8 cellular contexts compared by ENCODE assay signal in the genomic region with DNA sequence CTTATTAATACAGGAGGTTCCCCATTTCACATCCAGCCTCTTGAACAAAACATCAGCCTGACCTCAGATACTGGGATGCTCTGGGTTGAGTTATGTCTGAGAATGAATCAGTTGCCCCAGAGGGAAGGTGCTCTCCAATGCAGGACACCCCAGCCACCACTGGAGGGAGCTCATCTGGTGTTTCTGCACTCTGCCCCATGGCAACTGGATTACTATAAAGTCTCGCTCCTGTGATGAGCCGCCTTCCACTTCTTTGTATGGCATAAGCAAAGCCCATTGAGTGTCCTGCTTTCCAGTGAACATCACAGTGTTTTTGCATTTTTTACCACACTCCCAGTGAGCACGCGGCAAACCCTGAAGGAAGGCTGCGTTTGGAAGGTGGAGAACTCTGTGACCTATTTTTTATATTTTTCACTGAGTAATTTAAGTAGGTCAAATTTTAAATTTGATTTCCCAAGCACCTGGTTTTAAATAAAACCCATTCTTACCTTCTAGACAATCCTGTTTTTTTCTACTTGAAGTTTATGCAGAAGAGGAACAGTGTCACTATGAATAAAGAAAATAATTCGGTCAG.
DNase-seq lines count a peak whose midpoint lies in the region; ATAC-seq and TF ChIP-seq lines count a peak whose summit lies in the region.

No MANE protein-coding gene starts in this region.

- TF ChIP-seq POLR2A in HCT116 (IDR thresholded peaks at IDR 0.05; ENCODE audit: borderline replicate concordance, extremely low read depth, insufficient read depth, insufficient read length) (no peak), vagina (IDR thresholded peaks at IDR 0.05) (no peak)

- no peaks in the 10 kb centered on the region for H3K9me3 ChIP-seq in HCT116 (ENCODE audit: control insufficient read depth in 1 of 2, insufficient read depth in 1 of 2, low read depth in 1 of 2, low read length in 2 of 2)
- H3K9me3 ChIP-seq in vagina = no peaks in the 10 kb centered on the region

- POLR2A ChIA-PET in HCT116 (lab: Charles Lee) = no interaction called here

- DNase-seq in A172 (ENCODE audit: low spot score) (peak; percentile 70), HCT116 (ENCODE audit: low read depth, low spot score) (peak; percentile 55), SKM-1 treated with dmso at 0.1 percent for 144 hours (lab: John Stamatoyannopoulos, UW; ENCODE audit: unreplicated experiment) (peak; percentile 65), cardiac fibroblast (ENCODE audit: low read depth in 2 of 2) (peak; percentile 14 to 43), mesendoderm (peak; percentile 84), vagina (ENCODE audit: extremely low spot score in 2 of 2) (no peak)

- H3K4me3 ChIP-seq in HCT116 (replicated peaks in 1 of 2; ENCODE audit: low read depth in 1 of 2, low read length in 2 of 2) (no peak overlapping the region), cardiac fibroblast (replicated peaks in 1 of 2; ENCODE audit: low read depth in 2 of 2, low read length in 2 of 2) (no peak overlapping the region), mesendoderm (ENCODE audit: low read length) (no peak overlapping the region), vagina (no peak overlapping the region)

- no peak overlapping the region for H4K8ac ChIP-seq in mesendoderm (ENCODE audit: low read depth, low read length)

- no peaks in the 10 kb centered on the region for H4K20me1 ChIP-seq in HCT116 (ENCODE audit: insufficient read depth)

- H3K4me2 ChIP-seq in HCT116 (ENCODE audit: low read length) (no peak overlapping the region), mesendoderm (ENCODE audit: low read length) (no peak overlapping the region)

- H3K9me2 ChIP-seq in HCT116 (ENCODE audit: insufficient read depth) = no peaks in the 10 kb centered on the region

- no peak overlapping the region for H2AK5ac ChIP-seq in mesendoderm (ENCODE audit: low read length)

- WGBS in mesendoderm (ENCODE audit: extremely low coverage, insufficient coverage, low lambda C conversion rate) = no CpG with 5 or more reads among the region's 6 CpGs

- H2BK5ac ChIP-seq in mesendoderm (ENCODE audit: low read length) = no peak overlapping the region

- no peaks in the 10 kb centered on the region for H3K36me3 ChIP-seq in HCT116 (ENCODE audit: control insufficient read depth in 1 of 2, insufficient read depth in 2 of 2, low read length in 2 of 2)
- H3K36me3 ChIP-seq in mesendoderm (ENCODE audit: control insufficient read depth, insufficient read depth, low read length) = no peaks in the 10 kb centered on the region
- no peaks in the 10 kb centered on the region for H3K36me3 ChIP-seq in vagina

- H3K56ac ChIP-seq in mesendoderm (ENCODE audit: low read length) = no peak overlapping the region

- H3K4me1 ChIP-seq in HCT116 (ENCODE audit: control insufficient read depth in 1 of 2, insufficient read depth in 2 of 2, low read length in 2 of 2) (no peaks in the 10 kb centered on the region), mesendoderm (ENCODE audit: control insufficient read depth, low read depth, low read length) (no peaks in the 10 kb centered on the region), vagina (no peaks in the 10 kb centered on the region)

- no TSS peak for BruUV-seq in HCT116 (replicated peaks; lab: Mats Ljungman, UMichigan)

- no peak overlapping the region for H2BK120ac ChIP-seq in mesendoderm (ENCODE audit: low read depth, low read length)

- intact Hi-C loops in HCT116 (cut with micrococcal nuclease) = loop anchor here (1.0 kb wide), 1 partner anchor 105 kb away; no protein-coding TSS in a partner anchor
- intact Hi-C loops in vagina (cut with DNase I) = no loop called here

- H2BK15ac ChIP-seq in mesendoderm (replicated peaks; ENCODE audit: low read depth) = no peak overlapping the region

- no peak overlapping the region for H3K18ac ChIP-seq in mesendoderm (ENCODE audit: low read length)

- H3K23ac ChIP-seq in mesendoderm (ENCODE audit: low read length) = no peak overlapping the region

- no peak overlapping the region for H4K5ac ChIP-seq in mesendoderm (ENCODE audit: low read length)

- CTCF ChIA-PET in HCT116 (lab: Charles Lee) = interaction anchor here (0.5 to 2.0 kb wide), 7 partner anchors 9 to 105 kb away, joined by 3 to 12 read pairs (median 4); no protein-coding TSS in a partner anchor

- H3K9ac ChIP-seq in HCT116 (ENCODE audit: low read length) = no peak overlapping the region
- no peak overlapping the region for H3K9ac ChIP-seq in mesendoderm (ENCODE audit: low read length)

- peak; percentile 65 for TF ChIP-seq RAD21 in HCT116 (IDR thresholded peaks at IDR 0.05; ENCODE audit: low read depth)

- H3K79me2 ChIP-seq in HCT116 (ENCODE audit: insufficient read depth, low read length) (no peaks in the 10 kb centered on the region), mesendoderm (ENCODE audit: control insufficient read depth, insufficient read depth, low read length) (no peaks in the 10 kb centered on the region)

- H3K27me3 ChIP-seq in HCT116 (ENCODE audit: insufficient read depth, low read length) (peaks cover 39% of the 10 kb centered on the region), mesendoderm (ENCODE audit: insufficient read depth, low read length, poor library complexity) (no peaks in the 10 kb centered on the region), vagina (no peaks in the 10 kb centered on the region)

- H3K27ac ChIP-seq in HCT116 (ENCODE audit: low read depth, low read length) = no peak overlapping the region
- no peak overlapping the region for H3K27ac ChIP-seq in mesendoderm (ENCODE audit: low read depth, low read length)
- no peak overlapping the region for H3K27ac ChIP-seq in vagina

- no peak overlapping the region for H3K4ac ChIP-seq in mesendoderm (ENCODE audit: low read depth, low read length)

- RAD21 ChIA-PET in HCT116 (lab: Charles Lee; ENCODE audit: low non-redundant PET in 1 of 2, low total read pairs in 2 of 2, uncharacterized antibody in 2 of 2, unreplicated experiment in 2 of 2) = no interaction called here

- peak; percentile 90 for TF ChIP-seq CTCF in GM12872 (IDR thresholded peaks at IDR 0.05; ENCODE audit: insufficient read depth, low read depth, low read length)
- peak; percentile 58 to 94 (median 89); a peak in 5 of 6 replicates for TF ChIP-seq CTCF in HCT116 (IDR thresholded peaks at IDR 0.05 in 2 of 3, conservative IDR thresholded peaks at IDR 0.05 in 1 of 3; ENCODE audit: borderline replicate concordance in 1 of 3, insufficient read depth in 1 of 3, low read depth in 2 of 3, low read length in 2 of 3)
- peak; percentile 92 for TF ChIP-seq CTCF in LNCAP (IDR thresholded peaks at IDR 0.05)
- TF ChIP-seq CTCF in cardiac fibroblast (IDR thresholded peaks at IDR 0.05; ENCODE audit: low read depth, low read length) = peak; percentile 43
- no peak for TF ChIP-seq CTCF in vagina (IDR thresholded peaks at IDR 0.05)

- peak; percentile 99 for ATAC-seq in HCT116

- no peaks in the 10 kb centered on the region for H3K79me1 ChIP-seq in mesendoderm (ENCODE audit: low read length)

- H2AFZ ChIP-seq in HCT116 (ENCODE audit: low read depth, low read length, poor library complexity, severe bottlenecking) = no peak overlapping the region

TF ChIP-seq in HCT116, 20 proteins besides CTCF, POLR2A, EP300 and RAD21:
- TF ChIP-seq EGR1 (IDR thresholded peaks at IDR 0.05; ENCODE audit: low read depth) (no peak), TCF7L2 (IDR thresholded peaks at IDR 0.05; ENCODE audit: borderline replicate concordance, extremely low read depth, insufficient read depth, insufficient read length) (peak; percentile 85)
TF ChIP-seq in HCT116: peak in this region for 1.

Comparison
In these comparisons a context has a peak if more than half of its experiments do, and no peak if none do; other contexts are left out.
1. DNase-seq: peak in A172 (single experiment), HCT116 (single experiment), SKM-1 treated with dmso at 0.1 percent for 144 hours (single experiment), cardiac fibroblast (2 of 2) and mesendoderm (single experiment); none in vagina (0 of 2).
2. CTCF ChIP-seq: peak in GM12872 (single experiment), HCT116 (3 of 3), LNCAP (single experiment) and cardiac fibroblast (single experiment); none in vagina (0 of 3).